In the genomic region with DNA sequence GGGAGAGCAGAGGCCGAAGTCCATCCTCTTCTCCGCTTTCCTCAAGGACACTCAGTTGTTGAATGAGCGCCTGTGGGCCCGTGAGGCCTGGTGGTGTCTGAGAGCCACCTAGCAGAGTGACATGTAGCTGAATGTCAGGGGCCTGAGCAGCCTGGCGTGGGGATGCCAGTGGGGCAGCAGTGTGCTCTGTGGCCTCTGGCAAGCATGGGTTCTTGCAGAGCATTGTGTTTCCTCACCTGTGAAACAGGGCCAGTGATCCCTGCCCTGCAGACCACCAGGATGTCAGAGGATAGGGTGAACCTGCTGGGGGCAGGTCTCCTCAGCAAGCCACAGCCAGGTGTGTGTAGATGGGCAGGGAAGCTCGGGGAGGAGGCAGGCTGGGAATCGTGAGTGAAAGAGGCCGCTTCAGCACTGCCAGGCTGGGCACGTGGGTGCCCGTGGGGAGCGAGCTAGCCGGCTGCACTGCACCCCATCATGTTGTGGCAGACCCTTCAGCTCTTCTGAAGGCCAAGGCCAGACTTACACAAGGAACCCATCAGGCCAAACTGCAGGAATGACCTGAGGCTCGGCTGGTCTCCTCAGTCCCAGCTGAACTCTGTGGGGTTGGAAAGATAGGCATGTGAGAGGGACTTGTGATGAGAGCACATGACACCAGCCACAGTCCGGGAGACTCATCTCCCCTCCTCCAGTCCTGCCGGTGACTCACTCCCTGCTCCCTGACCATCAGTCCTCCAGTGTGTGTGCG, we compare ENCODE assay signal across 1 cellular context.
TF ChIP-seq lines count a peak whose summit lies in the region.

No MANE protein-coding gene starts in this region.

TF ChIP-seq in HEK293, 187 proteins besides CTCF, POLR2A, EP300 and RAD21 (continued from another document):
- TF ChIP-seq, protein P1, sequence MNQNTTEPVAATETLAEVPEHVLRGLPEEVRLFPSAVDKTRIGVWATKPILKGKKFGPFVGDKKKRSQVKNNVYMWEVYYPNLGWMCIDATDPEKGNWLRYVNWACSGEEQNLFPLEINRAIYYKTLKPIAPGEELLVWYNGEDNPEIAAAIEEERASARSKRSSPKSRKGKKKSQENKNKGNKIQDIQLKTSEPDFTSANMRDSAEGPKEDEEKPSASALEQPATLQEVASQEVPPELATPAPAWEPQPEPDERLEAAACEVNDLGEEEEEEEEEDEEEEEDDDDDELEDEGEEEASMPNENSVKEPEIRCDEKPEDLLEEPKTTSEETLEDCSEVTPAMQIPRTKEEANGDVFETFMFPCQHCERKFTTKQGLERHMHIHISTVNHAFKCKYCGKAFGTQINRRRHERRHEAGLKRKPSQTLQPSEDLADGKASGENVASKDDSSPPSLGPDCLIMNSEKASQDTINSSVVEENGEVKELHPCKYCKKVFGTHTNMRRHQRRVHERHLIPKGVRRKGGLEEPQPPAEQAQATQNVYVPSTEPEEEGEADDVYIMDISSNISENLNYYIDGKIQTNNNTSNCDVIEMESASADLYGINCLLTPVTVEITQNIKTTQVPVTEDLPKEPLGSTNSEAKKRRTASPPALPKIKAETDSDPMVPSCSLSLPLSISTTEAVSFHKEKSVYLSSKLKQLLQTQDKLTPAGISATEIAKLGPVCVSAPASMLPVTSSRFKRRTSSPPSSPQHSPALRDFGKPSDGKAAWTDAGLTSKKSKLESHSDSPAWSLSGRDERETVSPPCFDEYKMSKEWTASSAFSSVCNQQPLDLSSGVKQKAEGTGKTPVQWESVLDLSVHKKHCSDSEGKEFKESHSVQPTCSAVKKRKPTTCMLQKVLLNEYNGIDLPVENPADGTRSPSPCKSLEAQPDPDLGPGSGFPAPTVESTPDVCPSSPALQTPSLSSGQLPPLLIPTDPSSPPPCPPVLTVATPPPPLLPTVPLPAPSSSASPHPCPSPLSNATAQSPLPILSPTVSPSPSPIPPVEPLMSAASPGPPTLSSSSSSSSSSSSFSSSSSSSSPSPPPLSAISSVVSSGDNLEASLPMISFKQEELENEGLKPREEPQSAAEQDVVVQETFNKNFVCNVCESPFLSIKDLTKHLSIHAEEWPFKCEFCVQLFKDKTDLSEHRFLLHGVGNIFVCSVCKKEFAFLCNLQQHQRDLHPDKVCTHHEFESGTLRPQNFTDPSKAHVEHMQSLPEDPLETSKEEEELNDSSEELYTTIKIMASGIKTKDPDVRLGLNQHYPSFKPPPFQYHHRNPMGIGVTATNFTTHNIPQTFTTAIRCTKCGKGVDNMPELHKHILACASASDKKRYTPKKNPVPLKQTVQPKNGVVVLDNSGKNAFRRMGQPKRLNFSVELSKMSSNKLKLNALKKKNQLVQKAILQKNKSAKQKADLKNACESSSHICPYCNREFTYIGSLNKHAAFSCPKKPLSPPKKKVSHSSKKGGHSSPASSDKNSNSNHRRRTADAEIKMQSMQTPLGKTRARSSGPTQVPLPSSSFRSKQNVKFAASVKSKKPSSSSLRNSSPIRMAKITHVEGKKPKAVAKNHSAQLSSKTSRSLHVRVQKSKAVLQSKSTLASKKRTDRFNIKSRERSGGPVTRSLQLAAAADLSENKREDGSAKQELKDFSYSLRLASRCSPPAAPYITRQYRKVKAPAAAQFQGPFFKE (tag by site-specific recombination; IDR thresholded peaks at IDR 0.05; ENCODE audit: borderline replicate concordance), result no peak
- TF ChIP-seq ZNF571 (tag by site-specific recombination; IDR thresholded peaks at IDR 0.05), result no peak
- 0 out of 2 replicates have a peak, but pooled peaks have one; percentile 19 for TF ChIP-seq ZFHX2 (tag by site-specific recombination; conservative IDR thresholded peaks at IDR 0.05)
- TF ChIP-seq ZBTB20 (tag by site-specific recombination; IDR thresholded peaks at IDR 0.05), result peak; percentile 31; the same call in 1 of the 2 replicates
- TF ChIP-seq KLF8 (tag by site-specific recombination; IDR thresholded peaks at IDR 0.05), result no peak
- no peak for TF ChIP-seq ZNF19 (tag by site-specific recombination; IDR thresholded peaks at IDR 0.05; ENCODE audit: low read depth)
- TF ChIP-seq, protein P2, sequence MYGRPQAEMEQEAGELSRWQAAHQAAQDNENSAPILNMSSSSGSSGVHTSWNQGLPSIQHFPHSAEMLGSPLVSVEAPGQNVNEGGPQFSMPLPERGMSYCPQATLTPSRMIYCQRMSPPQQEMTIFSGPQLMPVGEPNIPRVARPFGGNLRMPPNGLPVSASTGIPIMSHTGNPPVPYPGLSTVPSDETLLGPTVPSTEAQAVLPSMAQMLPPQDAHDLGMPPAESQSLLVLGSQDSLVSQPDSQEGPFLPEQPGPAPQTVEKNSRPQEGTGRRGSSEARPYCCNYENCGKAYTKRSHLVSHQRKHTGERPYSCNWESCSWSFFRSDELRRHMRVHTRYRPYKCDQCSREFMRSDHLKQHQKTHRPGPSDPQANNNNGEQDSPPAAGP (tag by site-specific recombination; IDR thresholded peaks at IDR 0.05), result peak; percentile 17; the same call in 1 of the 2 replicates
- TF ChIP-seq ZNF600 (tag by site-specific recombination; IDR thresholded peaks at IDR 0.05), result peak; percentile 69; the same call in 1 of the 2 replicates
- 0 out of 2 replicates have a peak, but pooled peaks have one; percentile 8 for TF ChIP-seq SP7 (tag by site-specific recombination; IDR thresholded peaks at IDR 0.05)
- TF ChIP-seq, protein P3, sequence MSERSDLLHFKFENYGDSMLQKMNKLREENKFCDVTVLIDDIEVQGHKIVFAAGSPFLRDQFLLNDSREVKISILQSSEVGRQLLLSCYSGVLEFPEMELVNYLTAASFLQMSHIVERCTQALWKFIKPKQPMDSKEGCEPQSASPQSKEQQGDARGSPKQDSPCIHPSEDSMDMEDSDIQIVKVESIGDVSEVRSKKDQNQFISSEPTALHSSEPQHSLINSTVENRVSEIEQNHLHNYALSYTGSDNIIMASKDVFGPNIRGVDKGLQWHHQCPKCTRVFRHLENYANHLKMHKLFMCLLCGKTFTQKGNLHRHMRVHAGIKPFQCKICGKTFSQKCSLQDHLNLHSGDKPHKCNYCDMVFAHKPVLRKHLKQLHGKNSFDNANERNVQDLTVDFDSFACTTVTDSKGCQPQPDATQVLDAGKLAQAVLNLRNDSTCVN (tag by site-specific recombination; optimal IDR thresholded peaks at IDR 0.05), result no peak
- no peak for TF ChIP-seq ZNF423 (tag by site-specific recombination; IDR thresholded peaks at IDR 0.05)
- TF ChIP-seq ZNF324 (tag by site-specific recombination; IDR thresholded peaks at IDR 0.05), result no peak
- TF ChIP-seq ZNF660 (tag by site-specific recombination; IDR thresholded peaks at IDR 0.05), result no peak
- TF ChIP-seq ZNF558 (tag by site-specific recombination; IDR thresholded peaks at IDR 0.05), result no peak
- peak; percentile 95 for TF ChIP-seq GLIS1 (tag by site-specific recombination; IDR thresholded peaks at IDR 0.05)
- no peak for TF ChIP-seq ZNF138 (tag by site-specific recombination; IDR thresholded peaks at IDR 0.05; ENCODE audit: borderline replicate concordance)
- TF ChIP-seq ZNF596 (tag by site-specific recombination; IDR thresholded peaks at IDR 0.05), result no peak
- TF ChIP-seq GLIS2 (tag by site-specific recombination; IDR thresholded peaks at IDR 0.05), result peak; percentile 68
- TF ChIP-seq, protein P4, sequence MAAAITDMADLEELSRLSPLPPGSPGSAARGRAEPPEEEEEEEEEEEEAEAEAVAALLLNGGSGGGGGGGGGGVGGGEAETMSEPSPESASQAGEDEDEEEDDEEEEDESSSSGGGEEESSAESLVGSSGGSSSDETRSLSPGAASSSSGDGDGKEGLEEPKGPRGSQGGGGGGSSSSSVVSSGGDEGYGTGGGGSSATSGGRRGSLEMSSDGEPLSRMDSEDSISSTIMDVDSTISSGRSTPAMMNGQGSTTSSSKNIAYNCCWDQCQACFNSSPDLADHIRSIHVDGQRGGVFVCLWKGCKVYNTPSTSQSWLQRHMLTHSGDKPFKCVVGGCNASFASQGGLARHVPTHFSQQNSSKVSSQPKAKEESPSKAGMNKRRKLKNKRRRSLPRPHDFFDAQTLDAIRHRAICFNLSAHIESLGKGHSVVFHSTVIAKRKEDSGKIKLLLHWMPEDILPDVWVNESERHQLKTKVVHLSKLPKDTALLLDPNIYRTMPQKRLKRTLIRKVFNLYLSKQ (tag by site-specific recombination; IDR thresholded peaks at IDR 0.05; ENCODE audit: borderline replicate concordance), result no peak
- no peak for TF ChIP-seq ZNF768 (tag by site-specific recombination; IDR thresholded peaks at IDR 0.05)
